In genomic region chr15:82966671-82967071, GRCh38 we compare ENCODE assay signal across 11 cellular contexts. TPM values are rescaled to one million over a fixed set of nuclear protein-coding genes. Genes with fewer than 3 reads are reported as not detected.
DNase-seq lines count a peak whose midpoint lies in the region; ATAC-seq, FAIRE-seq and TF ChIP-seq lines count a peak whose summit lies in the region.
"Had no signal": no experiment of that assay in that cellular context is flagged by ENCODE, and none has a peak within 500 bp of the region (broad histone marks: within the 10 kb centered on the region; RNA-seq: fewer than 3 reads in every experiment).

No MANE protein-coding gene starts in this region.

- ATAC-seq in HG02798 (IDR thresholded peaks at IDR 0.05; ENCODE audit: poor library complexity, unreplicated experiment) (peak; percentile 83), sciatic nerve (no peak)
- ATAC-seq: naive thymus-derived CD8-positive, alpha-beta T cell had no signal

- in situ Hi-C loops in KBM-7 (cut with MboI; ENCODE audit: low pct_unique_long_range_greater_than_20kb, low sequenced_read_pairs) (no loop called here), G401 (cut with HindIII; ENCODE audit: low sequenced_read_pairs) (no loop called here)

- FAIRE-seq in GM19239 (lab: Jason Lieb, UNC), result peak; percentile 70

- DNase-seq in GM10248 (ENCODE audit: extremely low spot score) (peak; percentile 29), GM19239 (ENCODE audit: insufficient read length, low spot score) (peak; percentile 17), KBM-7 (peak; percentile 61), sciatic nerve (ENCODE audit: low spot score) (no peak), NCI-H82 treated with DMSO at 0.1 percent for 48 hours (lab: John Stamatoyannopoulos, UW; ENCODE audit: unreplicated experiment) (no peak), G401 (ENCODE audit: low spot score) (no peak), CD1c-positive myeloid dendritic cell (ENCODE audit: extremely low spot score) (no peak)
- DNase-seq: naive thymus-derived CD8-positive, alpha-beta T cell; NCI-H82; trophoblast cell had no signal

- intact Hi-C loops in sciatic nerve (cut with DNase I), result no loop called here

- CTCF ChIA-PET in GM10248 (lab: Yijun Ruan, JAX), result no interaction called here

- POLR2A ChIA-PET in GM10248 (lab: Yijun Ruan, JAX), result no interaction called here

- no peak for TF ChIP-seq CTCF in GM10248 (IDR thresholded peaks at IDR 0.05; ENCODE audit: control extremely low read depth, extremely low read depth, low read depth, missing control alignments)

RNA-seq across cellular contexts. Expression of gene HOMER2, which starts 14.2 kb away (rescaled TPM):
- 13.2 TPM for total RNA-seq in sciatic nerve
- total RNA-seq in G401 (2014; rRNA removed; shearing (Covaris generic)), result 36.0 and 40.4 TPM in 2 replicates

RNA-seq across cellular contexts. Expression of gene RAMAC, which starts 19.3 kb away (rescaled TPM):
- 10.9 TPM for total RNA-seq in sciatic nerve
- 26.8 and 38.9 TPM in 2 replicates for total RNA-seq in G401 (2014; rRNA removed; shearing (Covaris generic))

RNA-seq across cellular contexts. Expression of gene C15orf40, which starts 44.8 kb away (rescaled TPM):
- total RNA-seq in sciatic nerve, result 20.6 TPM
- total RNA-seq in G401 (2014; rRNA removed; shearing (Covaris generic)), result 15.7 and 21.2 TPM in 2 replicates

Comparison
In these comparisons a context has a peak if more than half of its experiments do, and no peak if none do; other contexts are left out.
1. DNase-seq: peak in GM10248 (single experiment), GM19239 (single experiment) and KBM-7 (single experiment); none in sciatic nerve (single experiment), NCI-H82 treated with DMSO at 0.1 percent for 48 hours (single experiment), G401 (single experiment) and CD1c-positive myeloid dendritic cell (single experiment).